Comparison of ENCODE assay signal across 8 cellular contexts in the genomic region with DNA sequence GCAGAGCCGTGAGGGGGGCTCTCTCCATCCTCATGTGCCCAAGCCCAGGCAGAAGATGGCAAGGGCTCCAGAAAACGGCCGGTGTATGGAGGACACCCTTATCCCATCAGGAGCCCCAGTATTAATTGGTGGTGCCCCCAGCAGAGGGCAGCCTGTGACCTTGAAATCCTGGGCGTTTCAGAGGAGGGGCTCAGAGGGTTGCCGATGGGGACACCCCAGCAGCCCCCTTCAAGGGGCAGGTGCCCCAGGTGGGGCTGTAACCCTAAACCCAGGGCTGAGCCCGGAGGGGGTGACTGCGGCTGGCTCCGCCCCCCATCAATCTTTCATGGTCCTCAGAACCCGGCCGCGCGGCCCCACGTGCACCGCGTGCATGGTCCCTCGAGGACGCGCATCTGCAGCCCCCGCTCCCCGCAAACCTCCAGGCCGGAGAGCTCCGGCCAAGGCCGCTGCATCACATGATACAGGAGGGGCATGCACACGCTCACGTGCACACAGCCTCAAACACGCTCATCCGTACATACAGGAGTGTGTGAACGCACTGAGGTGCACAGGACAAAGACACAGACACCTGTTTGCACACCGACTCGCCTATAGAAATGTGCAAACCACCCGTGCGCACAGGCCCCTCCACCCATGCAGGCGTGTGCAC. TPM values are rescaled to one million over a fixed set of nuclear protein-coding genes. Genes with fewer than 3 reads are reported as not detected.
DNase-seq lines count a peak whose midpoint lies in the region; ATAC-seq, FAIRE-seq and TF ChIP-seq lines count a peak whose summit lies in the region.

No MANE protein-coding gene starts in this region.

- H3K4me1 ChIP-seq in HEK293 (ENCODE audit: control insufficient read depth, insufficient read depth, low read length) = peaks cover 8% of the 10 kb centered on the region

- no peaks in the 10 kb centered on the region for H4K20me1 ChIP-seq in neural cell (ENCODE audit: insufficient read depth)

- no peak for FAIRE-seq in HTR-8/SVneo (lab: Jason Lieb, UNC)

- H3K9ac ChIP-seq in neural cell (ENCODE audit: low read length) = peak overlapping the region; percentile 96

- TF ChIP-seq RAD21 in neural cell (conservative IDR thresholded peaks at IDR 0.05) = peak; percentile 65

- H3K9me3 ChIP-seq in HEK293 (ENCODE audit: control insufficient read depth, insufficient read depth, low read depth, low read length) = no peaks in the 10 kb centered on the region
- no peaks in the 10 kb centered on the region for H3K9me3 ChIP-seq in neural cell (ENCODE audit: low read length)

- peaks cover 4 to 17% of the 10 kb centered on the region in 2 experiments; a peak in 2 of 3 replicates for H3K36me3 ChIP-seq in HEK293 (ENCODE audit: control insufficient read depth in 2 of 2, insufficient read depth in 1 of 2, low read length in 2 of 2)
- H3K36me3 ChIP-seq in neural cell (ENCODE audit: insufficient read depth, low read length) = no peaks in the 10 kb centered on the region

- POLR2A ChIA-PET in HEK293 (lab: Yijun Ruan, JAX) = interaction anchor here (0.6 to 3.1 kb wide), 4 partner anchors 10 to 245 kb away, joined by 3 to 30 read pairs (median 6); a partner anchor contains a TSS

- CTCF ChIA-PET in HEK293 (lab: Yijun Ruan, JAX) = interaction anchor here (1.7 to 8.5 kb wide), 2 partner anchors 10 to 49 kb away, joined by 9 to 121 read pairs; a partner anchor contains a TSS

- TF ChIP-seq CTCF in AG09319 (IDR thresholded peaks at IDR 0.05; ENCODE audit: low read depth, low read length) (peak; percentile 34), HEK293 (tag by site-specific recombination; IDR thresholded peaks at IDR 0.05) (peak; percentile 23; the same call in 1 of the 2 replicates), neural cell (IDR thresholded peaks at IDR 0.05; ENCODE audit: poor library complexity, severe bottlenecking) (peak; percentile 62)

- H3K4me2 ChIP-seq in neural cell (ENCODE audit: low read length) = peak overlapping the region; percentile 72

- H3F3A ChIP-seq in neural cell (ENCODE audit: insufficient read depth, low read length, poor library complexity, severe bottlenecking) = peaks cover 3% of the 10 kb centered on the region

- H3K27ac ChIP-seq in HEK293 (ENCODE audit: extremely low read depth, low read depth, low read length) = no peak overlapping the region
- H3K27ac ChIP-seq in neural cell (ENCODE audit: low read length) = peak overlapping the region; percentile 95

- no peaks in the 10 kb centered on the region for H3K9me2 ChIP-seq in neural cell (ENCODE audit: insufficient read depth, low read length)

- H2AFZ ChIP-seq in neural cell (ENCODE audit: low read depth, low read length) = peak overlapping the region; percentile 53

- H3K27me3 ChIP-seq in neural cell (ENCODE audit: insufficient read depth, low read depth, low read length) = no peaks in the 10 kb centered on the region

- peak overlapping the region; percentile 70 for H3K4me3 ChIP-seq in HEK293 (ENCODE audit: low read depth, low read length)
- peak overlapping the region; percentile 92 for H3K4me3 ChIP-seq in neural cell (ENCODE audit: low read length)

- DNase-seq in AG09319 (ENCODE audit: extremely low read depth, low read depth) (no peak), cerebellar cortex (ENCODE audit: low spot score) (no peak), HTR-8/SVneo (ENCODE audit: insufficient read length, low spot score) (no peak)
- DNase-seq in activated CD4-positive, alpha-beta T cell treated with anti-CD3 and anti-CD28 coated beads for 4 hours = peak; percentile 16 to 28

- ATAC-seq in esophagus mucosa = peak; percentile 0
- ATAC-seq in GM21515 (IDR thresholded peaks at IDR 0.05; ENCODE audit: unreplicated experiment) = no peak

- H3K79me2 ChIP-seq in neural cell (replicated peaks; ENCODE audit: insufficient read depth, low read length) = peaks cover 16% of the 10 kb centered on the region

- TF ChIP-seq EP300 in neural cell (conservative IDR thresholded peaks at IDR 0.05; ENCODE audit: poor library complexity, severe bottlenecking) = no peak

TF ChIP-seq in HEK293, 187 proteins besides CTCF, POLR2A, EP300 and RAD21 (continues in another document):
- TF ChIP-seq GLIS2 (tag by site-specific recombination; IDR thresholded peaks at IDR 0.05) (0 out of 2 replicates have a peak, but pooled peaks have one; percentile 16), ZNF654 (tag by site-specific recombination; IDR thresholded peaks at IDR 0.05; ENCODE audit: low read depth) (0 out of 2 replicates have a peak, but pooled peaks have one; percentile 6)

TF ChIP-seq in neural cell, 6 proteins besides CTCF, POLR2A, EP300 and RAD21:
- no peak for TF ChIP-seq POLR2AphosphoS5 (IDR thresholded peaks at IDR 0.05)
- peak; percentile 70 for TF ChIP-seq SMC3 (conservative IDR thresholded peaks at IDR 0.05; ENCODE audit: poor library complexity)

RNA-seq across cellular contexts. Expression of a gene that starts 1.0 kb away (rescaled TPM):
- 1.1 TPM for total RNA-seq in esophagus mucosa
- polyA plus RNA-seq in neural cell = 32.3 and 49.4 TPM in 2 replicates
- polyA minus RNA-seq in neural cell = 48.0 and 61.0 TPM in 2 replicates

RNA-seq across cellular contexts. Expression of a gene that starts 9.9 kb away (rescaled TPM):
- total RNA-seq in esophagus mucosa = 6.8 TPM
- 17.7 and 23.8 TPM in 2 replicates for polyA plus RNA-seq in neural cell
- 8.1 and 10.0 TPM in 2 replicates for polyA minus RNA-seq in neural cell

RNA-seq across cellular contexts. Expression of a gene that starts 23.4 kb away (rescaled TPM):
- 0.16 TPM for total RNA-seq in esophagus mucosa
- 1.6 and 2.6 TPM in 2 replicates for polyA plus RNA-seq in neural cell
- 0.24 and 0.93 TPM in 2 replicates for polyA minus RNA-seq in neural cell

RNA-seq across cellular contexts. Expression of a gene that starts 29.3 kb away (rescaled TPM):
- total RNA-seq in esophagus mucosa = 17.0 TPM
- 0.82 TPM in 1 of 2 replicates, not detected in the other for polyA plus RNA-seq in neural cell
- not detected in 2 replicates for polyA minus RNA-seq in neural cell

RNA-seq across cellular contexts. Expression of a gene that starts 49.9 kb away (rescaled TPM):
- total RNA-seq in esophagus mucosa = 35.6 TPM
- 14.8 and 19.1 TPM in 2 replicates for polyA plus RNA-seq in neural cell
- 33.1 and 35.4 TPM in 2 replicates for polyA minus RNA-seq in neural cell

Comparison
In these comparisons a context has a peak if more than half of its experiments do, and no peak if none do; other contexts are left out.
1. DNase-seq: peak in activated CD4-positive, alpha-beta T cell treated with anti-CD3 and anti-CD28 coated beads for 4 hours (2 of 2); none in AG09319 (single experiment), cerebellar cortex (single experiment) and HTR-8/SVneo (single experiment).
2. Peak in every context shown above with its lines, with median percentiles within 50 percentile points of each other: CTCF ChIP-seq.